Comparison of ENCODE assay signal across 9 cellular contexts in genomic region chr3:129058441-129059194, GRCh38. TPM values are rescaled to one million over a fixed set of nuclear protein-coding genes. Genes with fewer than 3 reads are reported as not detected.
A peak's percentile ranks its signal among the peaks of the same experiment; 100 is the strongest.
DNase-seq lines count a peak whose midpoint lies in the region; ATAC-seq and TF ChIP-seq lines count a peak whose summit lies in the region.
"Had no signal": no experiment of that assay in that cellular context is flagged by ENCODE, and none has a peak within 500 bp of the region (broad histone marks: within the 10 kb centered on the region; RNA-seq: fewer than 3 reads in every experiment).

No MANE protein-coding gene starts in this region.

- H3K27ac ChIP-seq in colonic mucosa: peak overlapping the region; percentile 8
- H3K27ac ChIP-seq in substantia nigra (ENCODE audit: low read depth, low read length, poor library complexity, severe bottlenecking): no peak overlapping the region
- H3K27ac ChIP-seq: epithelial cell of prostate had no signal

- peak; percentile 29; the same call in 1 of the 2 replicates for TF ChIP-seq CTCF in LNCaP clone FGC (IDR thresholded peaks at IDR 0.05; ENCODE audit: control insufficient read depth, extremely low read depth, insufficient read depth)
- TF ChIP-seq CTCF in colonic mucosa (IDR thresholded peaks at IDR 0.05): no peak

- H3K9me3 ChIP-seq in colonic mucosa: no peaks in the 10 kb centered on the region

- H3K4me3 Mint-ChIP-seq in activated T-cell treated with anti-CD3 and anti-CD28 coated beads, Interleukin-2, amount 50 U/mL, for 72 hours: no peak overlapping the region

- no peaks in the 10 kb centered on the region for H3K9me3 Mint-ChIP-seq in activated T-cell treated with anti-CD3 and anti-CD28 coated beads, Interleukin-2, amount 50 U/mL, for 72 hours

- no peaks in the 10 kb centered on the region for H3K36me3 Mint-ChIP-seq in activated T-cell treated with anti-CD3 and anti-CD28 coated beads, Interleukin-2, amount 50 U/mL, for 72 hours (ENCODE audit: insufficient read depth in 2 of 2)

- no peaks in the 10 kb centered on the region for H3K27me3 Mint-ChIP-seq in activated T-cell treated with anti-CD3 and anti-CD28 coated beads, Interleukin-2, amount 50 U/mL, for 72 hours (ENCODE audit: low read depth)

- H3K9ac ChIP-seq in colonic mucosa (ENCODE audit: low read depth in 2 of 2, low read length in 2 of 2): peak overlapping the region in 1 of 2 donors; percentile 47

- no peak overlapping the region for H3K27ac Mint-ChIP-seq in activated T-cell treated with anti-CD3 and anti-CD28 coated beads, Interleukin-2, amount 50 U/mL, for 72 hours

- H3K4me3 ChIP-seq in LNCaP clone FGC (ENCODE audit: low read depth, low read length): no peak overlapping the region
- H3K4me3 ChIP-seq in colonic mucosa: no peak overlapping the region

- DNase-seq in activated T-cell treated with anti-CD3 and anti-CD28 coated beads, Interleukin-2, amount 50 U/mL, for 72 hours: peak in 1 of 2 donors; percentile 19
- DNase-seq in activated T-cell treated with anti-CD3 and anti-CD28 coated beads, Interleukin-2, amount 50 U/mL, for 48 hours: no peak
- DNase-seq in LNCaP clone FGC (ENCODE audit: low read depth): no peak
- peak; percentile 69 for DNase-seq in colonic mucosa
- DNase-seq in substantia nigra (lab: John Stamatoyannopoulos, UW): peak in 28 of 49 donors; percentile 3 to 67 (median 34)
- no peak for DNase-seq in AG08396 (ENCODE audit: low spot score)
- no peak for DNase-seq in iPS-NIHi11 (ENCODE audit: low spot score)

- H3K27me3 ChIP-seq in colonic mucosa: no peaks in the 10 kb centered on the region

- peaks cover 3% of the 10 kb centered on the region for H3K4me1 ChIP-seq in colonic mucosa

- no peaks in the 10 kb centered on the region for H3K36me3 ChIP-seq in colonic mucosa

- H3K4me1 Mint-ChIP-seq in activated T-cell treated with anti-CD3 and anti-CD28 coated beads, Interleukin-2, amount 50 U/mL, for 72 hours (ENCODE audit: low read depth): peaks cover 14% of the 10 kb centered on the region

- intact Hi-C loops in colonic mucosa (cut with DNase I): no loop called here

- peak; percentile 53 to 55 for ATAC-seq in activated T-cell treated with anti-CD3 and anti-CD28 coated beads, Interleukin-2, amount 50 U/mL, for 72 hours (replicated peaks in 1 of 2)
- ATAC-seq in GM18870 (IDR thresholded peaks at IDR 0.05; ENCODE audit: unreplicated experiment): no peak

RNA-seq across cellular contexts. Expression of gene GP9, which starts 2.0 kb away (rescaled TPM):
- not detected for total RNA-seq in activated T-cell treated with anti-CD3 and anti-CD28 coated beads, Interleukin-2, amount 50 U/mL, for 72 hours
- under 1 TPM in 1 of 2 donors, not detected in 1; 0.37 TPM for total RNA-seq in colonic mucosa

RNA-seq across cellular contexts. Expression of gene EFCC1, which starts 57.5 kb away (rescaled TPM):
- under 1 TPM; 0.26 to 0.42 TPM for total RNA-seq in activated T-cell treated with anti-CD3 and anti-CD28 coated beads, Interleukin-2, amount 50 U/mL, for 72 hours
- 1 to 10 TPM; 1.3 to 1.7 TPM for total RNA-seq in colonic mucosa

Comparison
In these comparisons a context has a peak if more than half of its experiments do, and no peak if none do; other contexts are left out.
1. DNase-seq: peak in colonic mucosa (single experiment) and substantia nigra (28 of 49); none in activated T-cell treated with anti-CD3 and anti-CD28 coated beads, Interleukin-2, amount 50 U/mL, for 48 hours (0 of 2), LNCaP clone FGC (single experiment), AG08396 (single experiment) and iPS-NIHi11 (single experiment).